16 cellular contexts compared by ENCODE assay signal in the genomic region with DNA sequence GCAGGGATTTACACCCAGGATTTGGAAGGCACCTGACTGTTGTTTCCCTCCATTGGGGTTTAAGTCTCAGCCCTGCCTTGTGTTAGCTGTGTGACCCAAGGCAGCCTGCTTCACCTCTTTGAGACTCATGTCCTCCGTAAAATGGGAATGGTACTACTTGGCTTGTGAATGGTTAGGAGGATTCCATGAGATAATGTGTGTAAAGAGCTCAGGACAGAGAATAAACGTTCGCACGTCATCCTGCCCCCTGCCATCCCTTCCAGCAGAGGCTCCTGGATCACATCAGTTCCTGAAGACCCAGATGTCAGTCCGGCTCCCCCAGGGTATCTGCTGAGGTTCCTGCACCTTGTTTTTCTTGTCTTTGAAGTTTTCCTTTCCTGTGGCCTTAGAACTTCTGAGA. TPM values are rescaled to one million over a fixed set of nuclear protein-coding genes. Genes with fewer than 3 reads are reported as not detected.
DNase-seq lines count a peak whose midpoint lies in the region; ATAC-seq and TF ChIP-seq lines count a peak whose summit lies in the region.
"Had no signal": no experiment of that assay in that cellular context is flagged by ENCODE, and none has a peak within 500 bp of the region (broad histone marks: within the 10 kb centered on the region; RNA-seq: fewer than 3 reads in every experiment).

No MANE protein-coding gene starts in this region.

- no peaks in the 10 kb centered on the region for H3K36me3 Mint-ChIP-seq in endodermal cell (ENCODE audit: low read depth)
- H3K36me3 Mint-ChIP-seq: T-cell had no signal

- H3K27ac ChIP-seq in endodermal cell (ENCODE audit: low read depth, low read length) (no peak overlapping the region), muscle layer of duodenum (ENCODE audit: low read length) (peak overlapping the region; percentile 56), thoracic aorta (peak overlapping the region; percentile 89 to 93)

- TF ChIP-seq CTCF in endodermal cell (conservative IDR thresholded peaks at IDR 0.05) (no peak), thoracic aorta (IDR thresholded peaks at IDR 0.05) (no peak)

- DNase-seq in adipocyte (ENCODE audit: low read depth) (no peak), endodermal cell (no peak), thoracic aorta (ENCODE audit: low spot score) (no peak), G401 (ENCODE audit: low spot score) (no peak), H4 (ENCODE audit: low spot score) (no peak)
- DNase-seq: activated T-cell treated with anti-CD3 and anti-CD28 coated beads, Interleukin-2, amount 50 U/mL, for 4 hours; effector memory CD8-positive, alpha-beta T cell; MV-4-11; PC-3 had no signal

- H3K4me3 Mint-ChIP-seq in endodermal cell, result no peak overlapping the region
- H3K4me3 Mint-ChIP-seq: activated T-cell treated with anti-CD3 and anti-CD28 coated beads, Interleukin-2, amount 50 U/mL, for 4 hours; effector memory CD8-positive, alpha-beta T cell; T-cell had no signal

- H3K27me3 Mint-ChIP-seq in endodermal cell (ENCODE audit: insufficient read depth), result peaks cover 4% of the 10 kb centered on the region

- no peaks in the 10 kb centered on the region for H3K27me3 ChIP-seq in adipocyte (replicated peaks; ENCODE audit: control insufficient read depth, insufficient read depth, low read length)
- no peaks in the 10 kb centered on the region for H3K27me3 ChIP-seq in endodermal cell (ENCODE audit: control insufficient read depth, insufficient read depth, low read length, poor library complexity, severe bottlenecking)
- H3K27me3 ChIP-seq in muscle layer of duodenum (ENCODE audit: low read depth, low read length), result no peaks in the 10 kb centered on the region
- H3K27me3 ChIP-seq in thoracic aorta (replicated peaks; ENCODE audit: insufficient read depth), result no peaks in the 10 kb centered on the region
- H3K27me3 ChIP-seq: pancreas had no signal

- ATAC-seq in thoracic aorta (ENCODE audit: insufficient number of reproducible peaks, low FRiP score, low read depth), result no peak
- no peak for ATAC-seq in GM21717 (IDR thresholded peaks at IDR 0.05; ENCODE audit: unreplicated experiment)
- ATAC-seq in GM21529 (IDR thresholded peaks at IDR 0.05; ENCODE audit: unreplicated experiment), result no peak
- ATAC-seq: activated T-cell treated with anti-CD3 and anti-CD28 coated beads, Interleukin-2, amount 50 U/mL, for 4 hours; effector memory CD8-positive, alpha-beta T cell; PC-3; T-cell had no signal

- H3K9me3 Mint-ChIP-seq in endodermal cell, result peaks cover 11% of the 10 kb centered on the region

- no peaks in the 10 kb centered on the region for H3K36me3 ChIP-seq in adipocyte (ENCODE audit: control insufficient read depth, insufficient read depth, low read length, severe bottlenecking)
- H3K36me3 ChIP-seq in endodermal cell (ENCODE audit: control insufficient read depth, insufficient read depth, low read length), result no peaks in the 10 kb centered on the region
- no peaks in the 10 kb centered on the region for H3K36me3 ChIP-seq in muscle layer of duodenum (ENCODE audit: control insufficient read depth in 1 of 2, insufficient read depth in 2 of 2, low read length in 2 of 2)
- no peaks in the 10 kb centered on the region for H3K36me3 ChIP-seq in thoracic aorta
- H3K36me3 ChIP-seq: pancreas had no signal

- in situ Hi-C loops in G401 (cut with HindIII; ENCODE audit: low sequenced_read_pairs), result no loop called here

- peak overlapping the region; percentile 3 for H3K9ac ChIP-seq in adipocyte (ENCODE audit: low read length)
- no peak overlapping the region for H3K9ac ChIP-seq in endodermal cell (ENCODE audit: extremely low read depth, low read length, poor library complexity, severe bottlenecking)

- peak overlapping the region; percentile 59 for H3K27ac Mint-ChIP-seq in endodermal cell
- H3K27ac Mint-ChIP-seq: effector memory CD8-positive, alpha-beta T cell; T-cell had no signal

- H3K4me1 ChIP-seq in adipocyte (ENCODE audit: control insufficient read depth, insufficient read depth, low read length) (peaks cover 40% of the 10 kb centered on the region), endodermal cell (ENCODE audit: control insufficient read depth, insufficient read depth, low read length) (no peaks in the 10 kb centered on the region), muscle layer of duodenum (ENCODE audit: control insufficient read depth in 1 of 2, insufficient read depth in 2 of 2, low read length in 2 of 2) (peaks cover 0 to 22% of the 10 kb centered on the region in 2 donors), thoracic aorta (ENCODE audit: control insufficient read depth in 1 of 2, low read depth in 2 of 2) (peaks cover 30 to 49% of the 10 kb centered on the region in 2 donors)

- peaks cover 15% of the 10 kb centered on the region for H3K4me1 Mint-ChIP-seq in endodermal cell
- H3K4me1 Mint-ChIP-seq: T-cell had no signal

- 83 to 90% methylated on average over 5 of the region's 5 CpGs for WGBS in endodermal cell (ENCODE audit: insufficient coverage in 1 of 2, insufficient read length in 1 of 2), 2 experiments

- H3K9me3 ChIP-seq in adipocyte (ENCODE audit: control insufficient read depth, low read length) (peaks cover 2% of the 10 kb centered on the region), endodermal cell (ENCODE audit: control insufficient read depth, low read length) (peaks cover 7% of the 10 kb centered on the region), muscle layer of duodenum (ENCODE audit: control insufficient read depth in 1 of 2, low read length in 2 of 2) (peaks cover 0 to under 1% of the 10 kb centered on the region in 2 donors), thoracic aorta (peaks cover 3% of the 10 kb centered on the region)
- H3K9me3 ChIP-seq: pancreas had no signal

- H3K4me3 ChIP-seq in adipocyte (ENCODE audit: low read length) (peak overlapping the region; percentile 6), endodermal cell (ENCODE audit: low read length) (no peak overlapping the region), muscle layer of duodenum (ENCODE audit: low read depth in 1 of 2, low read length in 2 of 2) (no peak overlapping the region), thoracic aorta (no peak overlapping the region)
- H3K4me3 ChIP-seq: pancreas had no signal

RNA-seq across cellular contexts. Expression of a gene that starts 16.8 kb away (rescaled TPM):
- total RNA-seq in endodermal cell (not detected), thoracic aorta (not detected)
- polyA plus RNA-seq in endodermal cell (2013, experiment 1 of 2), result not detected
- not detected for polyA plus RNA-seq in endodermal cell (2013, experiment 2 of 2)
- total RNA-seq in G401 (2014; rRNA removed; shearing (Covaris generic)), result not detected in 2 replicates
- total RNA-seq in H4 (2014; rRNA removed; shearing (Covaris generic)), result not detected in 2 replicates
- total RNA-seq: activated T-cell treated with anti-CD3 and anti-CD28 coated beads, Interleukin-2, amount 50 U/mL, for 4 hours; HT1080; pancreas; PC-3; T-cell had no signal
- polyA plus RNA-seq: BJ, pancreas had no signal

RNA-seq across cellular contexts. Expression of a gene that starts 35.1 kb away (rescaled TPM):
- total RNA-seq in endodermal cell (10 to 100 TPM; 10.6 to 16.6 TPM), thoracic aorta (10 to 100 TPM; 32.3 to 32.6 TPM)
- 5.1 TPM for polyA plus RNA-seq in endodermal cell (2013, experiment 1 of 2)
- polyA plus RNA-seq in endodermal cell (2013, experiment 2 of 2), result 5.1 TPM
- not detected in 2 replicates for total RNA-seq in G401 (2014; rRNA removed; shearing (Covaris generic))
- total RNA-seq in H4 (2014; rRNA removed; shearing (Covaris generic)), result 3.1 and 3.6 TPM in 2 replicates
